ENCODE assay signal across 2 cellular contexts in the genomic region with DNA sequence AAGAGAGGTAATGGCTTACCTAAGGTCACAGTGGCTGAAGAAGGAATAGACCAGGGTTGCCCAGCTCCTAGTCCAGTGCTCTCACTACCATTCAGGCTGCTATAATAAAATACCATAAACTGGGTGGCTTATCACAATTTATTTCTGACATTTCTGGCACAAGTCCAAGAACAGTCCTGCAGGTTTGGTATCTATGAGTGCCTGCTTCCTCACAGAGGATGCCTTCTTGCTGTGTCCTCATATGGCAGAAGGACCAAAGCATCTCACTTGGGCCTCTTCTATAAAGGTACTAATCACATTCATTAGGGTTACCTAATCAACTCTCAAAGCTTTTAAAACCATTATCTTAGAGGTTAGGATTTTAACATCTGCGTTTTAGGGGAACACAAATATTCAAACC.
TF ChIP-seq lines count a peak whose summit lies in the region.

No MANE protein-coding gene starts in this region.

TF ChIP-seq in IMR-90, 13 proteins besides CTCF, POLR2A, EP300 and RAD21:
- TF ChIP-seq FOS (IDR thresholded peaks at IDR 0.05; ENCODE audit: low read depth, low read length) (no peak), MAZ (IDR thresholded peaks at IDR 0.05; ENCODE audit: borderline replicate concordance, low read depth, low read length) (no peak), MAFK (IDR thresholded peaks at IDR 0.05; ENCODE audit: low read depth, low read length) (no peak), RFX5 (IDR thresholded peaks at IDR 0.05; ENCODE audit: low read depth, low read length) (no peak), CHD1 (IDR thresholded peaks at IDR 0.05; ENCODE audit: low read depth, low read length) (no peak), SMC3 (IDR thresholded peaks at IDR 0.05; ENCODE audit: low read depth, low read length) (no peak), BHLHE40 (IDR thresholded peaks at IDR 0.05; ENCODE audit: low read depth, low read length) (no peak), NFE2L2 (IDR thresholded peaks at IDR 0.05; ENCODE audit: low read depth, low read length) (no peak), RCOR1 (IDR thresholded peaks at IDR 0.05; ENCODE audit: insufficient replicate concordance, low read length) (no peak), CEBPB (IDR thresholded peaks at IDR 0.05; ENCODE audit: low read depth, low read length) (no peak), MXI1 (IDR thresholded peaks at IDR 0.05; ENCODE audit: borderline replicate concordance, low read depth, low read length) (no peak)
- TF ChIP-seq, protein P1, sequence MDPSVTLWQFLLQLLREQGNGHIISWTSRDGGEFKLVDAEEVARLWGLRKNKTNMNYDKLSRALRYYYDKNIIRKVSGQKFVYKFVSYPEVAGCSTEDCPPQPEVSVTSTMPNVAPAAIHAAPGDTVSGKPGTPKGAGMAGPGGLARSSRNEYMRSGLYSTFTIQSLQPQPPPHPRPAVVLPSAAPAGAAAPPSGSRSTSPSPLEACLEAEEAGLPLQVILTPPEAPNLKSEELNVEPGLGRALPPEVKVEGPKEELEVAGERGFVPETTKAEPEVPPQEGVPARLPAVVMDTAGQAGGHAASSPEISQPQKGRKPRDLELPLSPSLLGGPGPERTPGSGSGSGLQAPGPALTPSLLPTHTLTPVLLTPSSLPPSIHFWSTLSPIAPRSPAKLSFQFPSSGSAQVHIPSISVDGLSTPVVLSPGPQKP (IDR thresholded peaks at IDR 0.05; ENCODE audit: borderline replicate concordance, low read depth, low read length): no peak
- TF ChIP-seq, protein P2, sequence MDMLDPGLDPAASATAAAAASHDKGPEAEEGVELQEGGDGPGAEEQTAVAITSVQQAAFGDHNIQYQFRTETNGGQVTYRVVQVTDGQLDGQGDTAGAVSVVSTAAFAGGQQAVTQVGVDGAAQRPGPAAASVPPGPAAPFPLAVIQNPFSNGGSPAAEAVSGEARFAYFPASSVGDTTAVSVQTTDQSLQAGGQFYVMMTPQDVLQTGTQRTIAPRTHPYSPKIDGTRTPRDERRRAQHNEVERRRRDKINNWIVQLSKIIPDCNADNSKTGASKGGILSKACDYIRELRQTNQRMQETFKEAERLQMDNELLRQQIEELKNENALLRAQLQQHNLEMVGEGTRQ (IDR thresholded peaks at IDR 0.05; ENCODE audit: low read depth, low read length): no peak

TF ChIP-seq in HEK293T, 16 proteins besides CTCF, POLR2A, EP300 and RAD21:
- TF ChIP-seq FOXM1 (IDR thresholded peaks at IDR 0.05; ENCODE audit: borderline replicate concordance): no peak
- no peak for TF ChIP-seq L3MBTL2 (conservative IDR thresholded peaks at IDR 0.05)
- no peak for TF ChIP-seq ZNF384 (IDR thresholded peaks at IDR 0.05)
